Comparison of ENCODE assay signal across 13 cellular contexts in the genomic region with DNA sequence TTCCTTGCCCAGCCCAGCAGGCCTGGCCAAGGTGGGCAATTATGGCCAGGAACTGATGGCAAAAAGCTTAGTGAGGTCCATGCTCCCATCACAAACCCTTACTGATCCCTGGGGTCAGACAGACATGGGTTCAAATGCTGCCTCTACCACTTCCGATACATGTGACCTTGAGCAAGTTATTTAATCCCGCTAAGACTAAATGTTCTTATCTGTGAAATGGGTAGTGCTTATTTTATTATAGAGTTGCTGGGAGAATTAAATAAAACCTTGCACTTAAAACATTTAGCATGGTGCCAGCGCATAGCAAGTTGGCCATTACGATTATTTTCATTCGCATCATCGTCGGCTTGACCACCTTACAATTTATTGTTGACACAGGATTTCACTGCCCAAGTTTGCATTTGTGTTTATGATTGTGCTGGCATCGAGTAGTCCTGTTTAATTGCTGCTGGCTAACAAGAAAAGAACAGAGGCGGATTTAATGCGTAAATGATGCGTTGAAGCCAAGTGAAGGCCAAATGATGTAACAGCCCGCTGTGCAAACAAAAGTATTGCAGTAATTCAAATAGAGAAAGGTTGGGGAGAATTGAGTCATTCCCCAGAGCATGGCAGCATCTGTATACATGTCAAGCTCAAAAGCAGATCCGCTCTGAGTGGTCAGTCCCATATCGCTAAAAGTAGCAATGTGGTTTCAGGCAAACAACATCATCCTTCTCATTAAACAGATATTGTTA. TPM values are rescaled to one million over a fixed set of nuclear protein-coding genes. Genes with fewer than 3 reads are reported as not detected.
DNase-seq lines count a peak whose midpoint lies in the region.
"Had no signal": no experiment of that assay in that cellular context is flagged by ENCODE, and none has a peak within 500 bp of the region (broad histone marks: within the 10 kb centered on the region; RNA-seq: fewer than 3 reads in every experiment).

No MANE protein-coding gene starts in this region.

- no peak overlapping the region for H2AFZ ChIP-seq in neuronal stem cell (ENCODE audit: low read length)

- no peak overlapping the region for H4K8ac ChIP-seq in neuronal stem cell (ENCODE audit: low read depth, low read length)

- intact Hi-C loops in activated T-helper 1 cell treated with anti-CD3 and anti-CD28 coated beads, Interleukin-12 subunit alpha, Interleukin-12 subunit beta, Interleukin-2, Interleukin-4 antibody, amounts not matched to agents 30 ng/mL and 10 ng/mL and 1 ng/mL, durations not matched to agents 14 hours and 24 hours and 36 hours (cut with micrococcal nuclease), result no loop called here

- H4K91ac ChIP-seq in neuronal stem cell (ENCODE audit: low read depth, low read length, poor library complexity), result no peak overlapping the region

- peak overlapping the region; percentile 20 for H3K18ac ChIP-seq in neuronal stem cell (ENCODE audit: low read length)

- H2BK12ac ChIP-seq in neuronal stem cell (ENCODE audit: low read length), result no peak overlapping the region

- no peaks in the 10 kb centered on the region for H3K9me3 ChIP-seq in neuronal stem cell (replicated peaks in 1 of 2; ENCODE audit: control insufficient read depth in 2 of 2, insufficient read depth in 1 of 2, low read depth in 1 of 2, low read length in 2 of 2)
- H3K9me3 ChIP-seq: heart left ventricle, stomach had no signal

- H3K27ac ChIP-seq in neuronal stem cell (replicated peaks; ENCODE audit: low read length), result no peak overlapping the region
- H3K27ac ChIP-seq: heart left ventricle, stomach had no signal

- H3K9ac ChIP-seq in neuronal stem cell (ENCODE audit: low read depth, low read length, poor library complexity), result no peak overlapping the region

- peak overlapping the region; percentile 14 for H2BK5ac ChIP-seq in neuronal stem cell (ENCODE audit: low read length)

- H2BK15ac ChIP-seq in neuronal stem cell (ENCODE audit: low read length), result peak overlapping the region; percentile 79

- H2BK120ac ChIP-seq in neuronal stem cell (ENCODE audit: low read depth, low read length), result no peak overlapping the region

- peaks cover 15% of the 10 kb centered on the region for H3K36me3 Mint-ChIP-seq in activated T-helper 1 cell treated with anti-CD3 and anti-CD28 coated beads, Interleukin-12 subunit alpha, Interleukin-12 subunit beta, Interleukin-2, Interleukin-4 antibody, amounts not matched to agents 30 ng/mL and 10 ng/mL and 1 ng/mL, durations not matched to agents 14 hours and 24 hours and 36 hours (ENCODE audit: low read depth)
- H3K36me3 Mint-ChIP-seq in activated naive CD8-positive, alpha-beta T cell treated with anti-CD3 and anti-CD28 coated beads for 36 hours, result no peaks in the 10 kb centered on the region
- H3K36me3 Mint-ChIP-seq: memory B cell had no signal

- no peaks in the 10 kb centered on the region for H3K36me3 ChIP-seq in neuronal stem cell (replicated peaks in 1 of 2; ENCODE audit: control insufficient read depth in 2 of 2, insufficient read depth in 2 of 2, low read length in 2 of 2)
- H3K36me3 ChIP-seq: heart left ventricle, stomach had no signal

- DNase-seq in NCI-H2107 treated with DMSO at 0.1 percent for 48 hours (lab: John Stamatoyannopoulos, UW; ENCODE audit: unreplicated experiment) (peak; percentile 63), NCI-H2107 (lab: John Stamatoyannopoulos, UW) (no peak), NCI-H2196 (lab: John Stamatoyannopoulos, UW; ENCODE audit: unreplicated experiment) (peak; percentile 62), neuronal stem cell (ENCODE audit: low spot score) (no peak), dedifferentiated amniotic fluid mesenchymal stem cell (ENCODE audit: extremely low spot score) (no peak)
- no peak for DNase-seq in activated T-helper 1 cell treated with anti-CD3 and anti-CD28 coated beads, Interleukin-12 subunit alpha, Interleukin-12 subunit beta, Interleukin-2, Interleukin-4 antibody, amounts not matched to agents 30 ng/mL and 10 ng/mL and 1 ng/mL, durations not matched to agents 14 hours and 24 hours and 36 hours (ENCODE audit: low spot score)
- no peak for DNase-seq in activated naive CD8-positive, alpha-beta T cell treated with anti-CD3 and anti-CD28 coated beads for 36 hours
- DNase-seq in activated T-cell treated with anti-CD3 and anti-CD28 coated beads, Interleukin-2, amount 50 U/mL, for 48 hours, result no peak
- DNase-seq: activated CD4-positive, alpha-beta memory T cell treated with anti-CD3 and anti-CD28 coated beads, Interleukin-2, amount 10 ng/mL, durations not matched to agents 7 days and 5 days; heart left ventricle; stomach had no signal

- H3K4me3 ChIP-seq in neuronal stem cell (ENCODE audit: low read length in 2 of 2), result no peak overlapping the region
- H3K4me3 ChIP-seq: heart left ventricle, stomach had no signal

- H3K79me1 ChIP-seq in neuronal stem cell (ENCODE audit: low read depth, low read length), result peaks cover 2% of the 10 kb centered on the region

- H3K14ac ChIP-seq in neuronal stem cell (ENCODE audit: low read length), result no peak overlapping the region

- no peak overlapping the region for H3K23ac ChIP-seq in neuronal stem cell (ENCODE audit: low read depth, low read length, poor library complexity)

- H3K4ac ChIP-seq in neuronal stem cell (ENCODE audit: low read length), result no peak overlapping the region

- no peak overlapping the region for H3K4me2 ChIP-seq in neuronal stem cell (ENCODE audit: insufficient read depth, low read length, poor library complexity, severe bottlenecking)

- no peak overlapping the region for H2AK5ac ChIP-seq in neuronal stem cell (ENCODE audit: low read depth, low read length)

- H3K4me3 Mint-ChIP-seq in activated T-helper 1 cell treated with anti-CD3 and anti-CD28 coated beads, Interleukin-12 subunit alpha, Interleukin-12 subunit beta, Interleukin-2, Interleukin-4 antibody, amounts not matched to agents 30 ng/mL and 10 ng/mL and 1 ng/mL, durations not matched to agents 14 hours and 24 hours and 36 hours, result no peak overlapping the region
- no peak overlapping the region for H3K4me3 Mint-ChIP-seq in activated naive CD8-positive, alpha-beta T cell treated with anti-CD3 and anti-CD28 coated beads for 36 hours
- H3K4me3 Mint-ChIP-seq: activated CD4-positive, alpha-beta memory T cell treated with anti-CD3 and anti-CD28 coated beads, Interleukin-2, amount 10 ng/mL, durations not matched to agents 7 days and 5 days; IgD-negative memory B cell; memory B cell had no signal

- no peaks in the 10 kb centered on the region for H3K4me1 ChIP-seq in neuronal stem cell (ENCODE audit: control insufficient read depth in 2 of 2, insufficient read depth in 1 of 2, low read depth in 1 of 2, low read length in 2 of 2)

- no peaks in the 10 kb centered on the region for H3K27me3 Mint-ChIP-seq in activated T-helper 1 cell treated with anti-CD3 and anti-CD28 coated beads, Interleukin-12 subunit alpha, Interleukin-12 subunit beta, Interleukin-2, Interleukin-4 antibody, amounts not matched to agents 30 ng/mL and 10 ng/mL and 1 ng/mL, durations not matched to agents 14 hours and 24 hours and 36 hours (ENCODE audit: insufficient read depth)
- no peaks in the 10 kb centered on the region for H3K27me3 Mint-ChIP-seq in activated naive CD8-positive, alpha-beta T cell treated with anti-CD3 and anti-CD28 coated beads for 36 hours
- H3K27me3 Mint-ChIP-seq: activated CD4-positive, alpha-beta memory T cell treated with anti-CD3 and anti-CD28 coated beads, Interleukin-2, amount 10 ng/mL, durations not matched to agents 7 days and 5 days; IgD-negative memory B cell; memory B cell had no signal

- no peaks in the 10 kb centered on the region for H3K9me3 Mint-ChIP-seq in activated T-helper 1 cell treated with anti-CD3 and anti-CD28 coated beads, Interleukin-12 subunit alpha, Interleukin-12 subunit beta, Interleukin-2, Interleukin-4 antibody, amounts not matched to agents 30 ng/mL and 10 ng/mL and 1 ng/mL, durations not matched to agents 14 hours and 24 hours and 36 hours
- H3K9me3 Mint-ChIP-seq in activated naive CD8-positive, alpha-beta T cell treated with anti-CD3 and anti-CD28 coated beads for 36 hours, result no peaks in the 10 kb centered on the region
- H3K9me3 Mint-ChIP-seq: activated CD4-positive, alpha-beta memory T cell treated with anti-CD3 and anti-CD28 coated beads, Interleukin-2, amount 10 ng/mL, durations not matched to agents 7 days and 5 days; IgD-negative memory B cell; memory B cell had no signal

- peaks cover 71% of the 10 kb centered on the region for H3K4me1 Mint-ChIP-seq in activated T-helper 1 cell treated with anti-CD3 and anti-CD28 coated beads, Interleukin-12 subunit alpha, Interleukin-12 subunit beta, Interleukin-2, Interleukin-4 antibody, amounts not matched to agents 30 ng/mL and 10 ng/mL and 1 ng/mL, durations not matched to agents 14 hours and 24 hours and 36 hours (ENCODE audit: low read depth)
- peaks cover 31% of the 10 kb centered on the region for H3K4me1 Mint-ChIP-seq in activated naive CD8-positive, alpha-beta T cell treated with anti-CD3 and anti-CD28 coated beads for 36 hours

- no CpG with 5 or more reads among the region's 14 CpGs for WGBS in neuronal stem cell (ENCODE audit: extremely low coverage in 2 of 2, insufficient read length in 2 of 2, insufficient replicate concordance in 1 of 2), 2 donors

- H3K27me3 ChIP-seq in neuronal stem cell (ENCODE audit: control insufficient read depth in 3 of 3, insufficient read depth in 3 of 3, low read depth in 1 of 3, low read length in 3 of 3), result no peaks in the 10 kb centered on the region
- H3K27me3 ChIP-seq: heart left ventricle, stomach had no signal

- peak overlapping the region; percentile 55 for H3K27ac Mint-ChIP-seq in activated T-helper 1 cell treated with anti-CD3 and anti-CD28 coated beads, Interleukin-12 subunit alpha, Interleukin-12 subunit beta, Interleukin-2, Interleukin-4 antibody, amounts not matched to agents 30 ng/mL and 10 ng/mL and 1 ng/mL, durations not matched to agents 14 hours and 24 hours and 36 hours
- H3K27ac Mint-ChIP-seq in activated naive CD8-positive, alpha-beta T cell treated with anti-CD3 and anti-CD28 coated beads for 36 hours, result no peak overlapping the region
- H3K27ac Mint-ChIP-seq: activated CD4-positive, alpha-beta memory T cell treated with anti-CD3 and anti-CD28 coated beads, Interleukin-2, amount 10 ng/mL, durations not matched to agents 7 days and 5 days; IgD-negative memory B cell; memory B cell had no signal

RNA-seq across cellular contexts. Expression of gene FURIN, which starts 7.3 kb away (rescaled TPM):
- total RNA-seq in activated T-helper 1 cell treated with anti-CD3 and anti-CD28 coated beads, Interleukin-12 subunit alpha, Interleukin-12 subunit beta, Interleukin-2, Interleukin-4 antibody, amounts not matched to agents 30 ng/mL and 10 ng/mL and 1 ng/mL, durations not matched to agents 14 hours and 24 hours and 36 hours, result 530 and 545 TPM in 2 replicates
- polyA plus RNA-seq in neuronal stem cell (2013, experiment 1 of 2), result 19.3 TPM
- polyA plus RNA-seq in neuronal stem cell (2013, experiment 2 of 2), result 19.0 TPM
- total RNA-seq in activated naive CD8-positive, alpha-beta T cell treated with anti-CD3 and anti-CD28 coated beads for 36 hours, result 10 to 100 TPM; 76.9 to 83.7 TPM

RNA-seq across cellular contexts. Expression of gene FES, which starts 23.2 kb away (rescaled TPM):
- total RNA-seq in activated T-helper 1 cell treated with anti-CD3 and anti-CD28 coated beads, Interleukin-12 subunit alpha, Interleukin-12 subunit beta, Interleukin-2, Interleukin-4 antibody, amounts not matched to agents 30 ng/mL and 10 ng/mL and 1 ng/mL, durations not matched to agents 14 hours and 24 hours and 36 hours, result 45.4 and 57.1 TPM in 2 replicates
- 2.6 TPM for polyA plus RNA-seq in neuronal stem cell (2013, experiment 1 of 2)
- polyA plus RNA-seq in neuronal stem cell (2013, experiment 2 of 2), result 2.3 TPM
- 1 to 10 TPM; 2.1 to 2.5 TPM for total RNA-seq in activated naive CD8-positive, alpha-beta T cell treated with anti-CD3 and anti-CD28 coated beads for 36 hours

RNA-seq across cellular contexts. Expression of gene MAN2A2, which starts 42.0 kb away (rescaled TPM):
- 228 and 239 TPM in 2 replicates for total RNA-seq in activated T-helper 1 cell treated with anti-CD3 and anti-CD28 coated beads, Interleukin-12 subunit alpha, Interleukin-12 subunit beta, Interleukin-2, Interleukin-4 antibody, amounts not matched to agents 30 ng/mL and 10 ng/mL and 1 ng/mL, durations not matched to agents 14 hours and 24 hours and 36 hours
- polyA plus RNA-seq in neuronal stem cell (2013, experiment 1 of 2), result 41.6 TPM
- polyA plus RNA-seq in neuronal stem cell (2013, experiment 2 of 2), result 37.8 TPM
- 10 to 100 TPM; 69.1 to 74.1 TPM for total RNA-seq in activated naive CD8-positive, alpha-beta T cell treated with anti-CD3 and anti-CD28 coated beads for 36 hours

Comparison
In these comparisons a context has a peak if more than half of its experiments do, and no peak if none do; other contexts are left out.
1. DNase-seq: peak in NCI-H2107 treated with DMSO at 0.1 percent for 48 hours (single experiment) and NCI-H2196 (single experiment); none in NCI-H2107 (single experiment), activated T-helper 1 cell treated with anti-CD3 and anti-CD28 coated beads, Interleukin-12 subunit alpha, Interleukin-12 subunit beta, Interleukin-2, Interleukin-4 antibody, amounts not matched to agents 30 ng/mL and 10 ng/mL and 1 ng/mL, durations not matched to agents 14 hours and 24 hours and 36 hours (single experiment), neuronal stem cell (single experiment), dedifferentiated amniotic fluid mesenchymal stem cell (single experiment), activated naive CD8-positive, alpha-beta T cell treated with anti-CD3 and anti-CD28 coated beads for 36 hours (single experiment) and activated T-cell treated with anti-CD3 and anti-CD28 coated beads, Interleukin-2, amount 50 U/mL, for 48 hours (0 of 2).
2. RNA of gene FES, which starts 23.2 kb away (total RNA-seq): 45.4 to 57.1 TPM in activated T-helper 1 cell treated with anti-CD3 and anti-CD28 coated beads, Interleukin-12 subunit alpha, Interleukin-12 subunit beta, Interleukin-2, Interleukin-4 antibody, amounts not matched to agents 30 ng/mL and 10 ng/mL and 1 ng/mL, durations not matched to agents 14 hours and 24 hours and 36 hours; 2.1 to 2.5 TPM in activated naive CD8-positive, alpha-beta T cell treated with anti-CD3 and anti-CD28 coated beads for 36 hours; every median in the first group is over 10 times any median in the second.